In genomic region chr17:32103476-32104113, GRCh38 we compare ENCODE assay signal across 16 cellular contexts. TPM values are rescaled to one million over a fixed set of nuclear protein-coding genes. Genes with fewer than 3 reads are reported as not detected.
DNase-seq lines count a peak whose midpoint lies in the region; ATAC-seq, FAIRE-seq and TF ChIP-seq lines count a peak whose summit lies in the region.
"Had no signal": no experiment of that assay in that cellular context is flagged by ENCODE, and none has a peak within 500 bp of the region (broad histone marks: within the 10 kb centered on the region; RNA-seq: fewer than 3 reads in every experiment).

No MANE protein-coding gene starts in this region.

- no peak overlapping the region for H3K23ac ChIP-seq in H9 (ENCODE audit: insufficient read length, low read depth, low read length)

- no peak overlapping the region for H2BK20ac ChIP-seq in H9 (ENCODE audit: low read depth, low read length, poor library complexity, severe bottlenecking)

- H3K9me3 ChIP-seq in H9 (ENCODE audit: control insufficient read depth, low read depth, low read length) = no peaks in the 10 kb centered on the region
- H3K9me3 ChIP-seq in HepG2 (ENCODE audit: low read length) = no peaks in the 10 kb centered on the region
- H3K9me3 ChIP-seq: prostate gland had no signal

- H3K36me3 ChIP-seq in HepG2 (replicated peaks in 1 of 2; ENCODE audit: control insufficient read depth in 1 of 2, insufficient read depth in 2 of 2, low read length in 2 of 2) = no peaks in the 10 kb centered on the region
- H3K36me3 ChIP-seq: prostate gland had no signal

- H3K4me2 ChIP-seq in H9 (ENCODE audit: insufficient read depth, insufficient read length, low read length) (no peak overlapping the region), HepG2 (ENCODE audit: low read depth, low read length) (no peak overlapping the region)

- no peak overlapping the region for H2AK5ac ChIP-seq in H9 (ENCODE audit: insufficient read length, low read length)

- no peak overlapping the region for H4K5ac ChIP-seq in H9 (ENCODE audit: insufficient read length, low read depth, low read length)

- H3K79me1 ChIP-seq in H9 (ENCODE audit: insufficient read depth, low read depth, low read length, poor library complexity, severe bottlenecking) = no peaks in the 10 kb centered on the region

- H3K9ac ChIP-seq in H9 (ENCODE audit: extremely low read depth, insufficient read length, low read length) (no peak overlapping the region), HepG2 (ENCODE audit: insufficient read depth, low read depth, low read length) (no peak overlapping the region)

- no peak overlapping the region for H3K14ac ChIP-seq in H9 (ENCODE audit: insufficient read depth, low read length)

- no peaks in the 10 kb centered on the region for H3K9me3 Mint-ChIP-seq in activated naive CD4-positive, alpha-beta T cell treated with anti-CD3 and anti-CD28 coated beads for 36 hours
- H3K9me3 Mint-ChIP-seq in H9 (no peaks in the 10 kb centered on the region), glutamatergic neuron (ENCODE audit: unreplicated experiment) (no peaks in the 10 kb centered on the region)
- H3K9me3 Mint-ChIP-seq: brain; stimulated activated memory B cell treated with anti-CD40 and anti-IgM and Interleukin-4, amounts not matched to agents 10 μg/mL and 1 μg/mL and 100 μg/mL, for 72 hours had no signal

- peak overlapping the region; percentile 70 for H3K27ac Mint-ChIP-seq in activated naive CD4-positive, alpha-beta T cell treated with anti-CD3 and anti-CD28 coated beads for 36 hours
- H3K27ac Mint-ChIP-seq in H9 = peak overlapping the region in 2 of 3 experiments; percentile 29 to 71; a peak in 3 of 7 replicates
- no peak overlapping the region for H3K27ac Mint-ChIP-seq in glutamatergic neuron (ENCODE audit: unreplicated experiment)
- H3K27ac Mint-ChIP-seq: stimulated activated memory B cell treated with anti-CD40 and anti-IgM and Interleukin-4, amounts not matched to agents 10 μg/mL and 1 μg/mL and 100 μg/mL, for 72 hours had no signal

- H3K27ac ChIP-seq in H9 (ENCODE audit: insufficient read length, low read depth, low read length) (no peak overlapping the region), HepG2 (ENCODE audit: extremely low read length, insufficient read depth, low read length) (no peak overlapping the region)
- H3K27ac ChIP-seq: epithelial cell of prostate, prostate gland had no signal

- no peak for TF ChIP-seq POLR2A in HepG2 (IDR thresholded peaks at IDR 0.05; ENCODE audit: insufficient read depth in 1 of 2, low read depth in 2 of 2, low read length in 2 of 2)

- intact Hi-C loops in activated naive CD4-positive, alpha-beta T cell treated with anti-CD3 and anti-CD28 coated beads for 36 hours (cut with micrococcal nuclease) = no loop called here
- intact Hi-C loops in HepG2 (cut with micrococcal nuclease; ENCODE audit: unreplicated experiment) = no loop called here

- no peak overlapping the region for H2BK5ac ChIP-seq in H9 (ENCODE audit: insufficient read length, low read length)

- no peak for DNase-seq in activated naive CD4-positive, alpha-beta T cell treated with anti-CD3 and anti-CD28 coated beads for 36 hours
- no peak for DNase-seq in activated naive CD4-positive, alpha-beta T cell (lab: John Stamatoyannopoulos, UW)
- DNase-seq in H9 (no peak), dermis blood vessel endothelial cell (peak; percentile 62), renal cortical epithelial cell (ENCODE audit: low read depth) (peak; percentile 21), glutamatergic neuron (no peak), HepG2 (ENCODE audit: low spot score) (no peak)
- DNase-seq: Karpas-422; NCI-H2081 treated with DMSO at 0.1 percent for 48 hours; NK-92 treated with Interleukin-12 subunit alpha and Interleukin-12 subunit beta, amount 100 ng/mL, for 24 hours; stimulated activated CD4-positive, alpha-beta T cell treated with anti-CD3 and anti-CD28 coated beads, Interleukin-2, amount 100 ng/mL, for 24 hours had no signal

- peaks cover 9% of the 10 kb centered on the region; the same call in 1 of the 2 replicates for H3K4me1 ChIP-seq in H9 (ENCODE audit: insufficient read depth, low read length)
- H3K4me1 ChIP-seq in HepG2 (ENCODE audit: insufficient read depth, low read length) = peaks cover 12% of the 10 kb centered on the region; the same call in 1 of the 2 replicates
- H3K4me1 ChIP-seq: prostate gland had no signal

- no peak overlapping the region for H3K56ac ChIP-seq in H9 (ENCODE audit: insufficient read length, low read depth, low read length)

- no peak for FAIRE-seq in HepG2 (lab: Jason Lieb, UNC)

- no peaks in the 10 kb centered on the region for H4K20me1 ChIP-seq in H9 (ENCODE audit: control insufficient read depth, insufficient read depth, insufficient read length)
- no peaks in the 10 kb centered on the region for H4K20me1 ChIP-seq in HepG2 (ENCODE audit: insufficient read depth, low read length)

- no peaks in the 10 kb centered on the region for H3K23me2 ChIP-seq in H9 (ENCODE audit: insufficient read length, low read depth, low read length, poor library complexity, severe bottlenecking)

- no peak for ATAC-seq in HG02870 (IDR thresholded peaks at IDR 0.05; ENCODE audit: unreplicated experiment)
- no peak for ATAC-seq in HepG2
- ATAC-seq: stimulated activated memory B cell treated with anti-CD40 and anti-IgM and Interleukin-4, amounts not matched to agents 10 μg/mL and 1 μg/mL and 100 μg/mL, for 72 hours had no signal

- H3K4ac ChIP-seq in H9 (ENCODE audit: low read depth, low read length) = no peak overlapping the region

- peaks cover 41% of the 10 kb centered on the region for H3K4me1 Mint-ChIP-seq in activated naive CD4-positive, alpha-beta T cell treated with anti-CD3 and anti-CD28 coated beads for 36 hours (ENCODE audit: low read depth)
- H3K4me1 Mint-ChIP-seq in H9 (peaks cover 38 to 44% of the 10 kb centered on the region in 2 experiments), glutamatergic neuron (ENCODE audit: low read depth, unreplicated experiment) (no peaks in the 10 kb centered on the region)
- H3K4me1 Mint-ChIP-seq: stimulated activated memory B cell treated with anti-CD40 and anti-IgM and Interleukin-4, amounts not matched to agents 10 μg/mL and 1 μg/mL and 100 μg/mL, for 72 hours had no signal

- no peak overlapping the region for H2BK12ac ChIP-seq in H9 (ENCODE audit: insufficient read length, low read depth, low read length)

- no peak overlapping the region for H2BK15ac ChIP-seq in H9 (ENCODE audit: low read depth, low read length)

- TF ChIP-seq EP300 in HepG2 (IDR thresholded peaks at IDR 0.05; ENCODE audit: low read depth in 2 of 2, low read length in 2 of 2) (no peak), HepG2 (CRISPR knock-in tag; IDR thresholded peaks at IDR 0.05; ENCODE audit: borderline replicate concordance) (no peak)

- no peaks in the 10 kb centered on the region for H3K27me3 ChIP-seq in H9 (ENCODE audit: insufficient read depth, low read length)
- no peaks in the 10 kb centered on the region for H3K27me3 ChIP-seq in HepG2 (ENCODE audit: control insufficient read depth in 1 of 2, insufficient read depth in 2 of 2, low read length in 2 of 2)

- no peaks in the 10 kb centered on the region for H3K27me3 Mint-ChIP-seq in activated naive CD4-positive, alpha-beta T cell treated with anti-CD3 and anti-CD28 coated beads for 36 hours (ENCODE audit: low read depth)
- no peaks in the 10 kb centered on the region; the same call in 1 of the 2 replicates for H3K27me3 Mint-ChIP-seq in H9 (ENCODE audit: low read depth)
- H3K27me3 Mint-ChIP-seq in glutamatergic neuron (ENCODE audit: unreplicated experiment) = peaks cover 3% of the 10 kb centered on the region
- H3K27me3 Mint-ChIP-seq: brain had no signal

- BruUV-seq in HepG2 (replicated peaks; lab: Mats Ljungman, UMichigan) = no TSS peak

- no peak overlapping the region for H3K4me3 Mint-ChIP-seq in activated naive CD4-positive, alpha-beta T cell treated with anti-CD3 and anti-CD28 coated beads for 36 hours
- H3K4me3 Mint-ChIP-seq in H9 = no peak overlapping the region
- H3K4me3 Mint-ChIP-seq in glutamatergic neuron (ENCODE audit: unreplicated experiment) = no peak overlapping the region
- H3K4me3 Mint-ChIP-seq: brain; stimulated activated memory B cell treated with anti-CD40 and anti-IgM and Interleukin-4, amounts not matched to agents 10 μg/mL and 1 μg/mL and 100 μg/mL, for 72 hours had no signal

- no peaks in the 10 kb centered on the region for H3K36me3 Mint-ChIP-seq in activated naive CD4-positive, alpha-beta T cell treated with anti-CD3 and anti-CD28 coated beads for 36 hours (ENCODE audit: low read depth)
- H3K36me3 Mint-ChIP-seq in H9 (ENCODE audit: insufficient read depth in 1 of 3, low read depth in 3 of 3) = no peaks in the 10 kb centered on the region; a peak in 1 of 7 replicates
- no peaks in the 10 kb centered on the region for H3K36me3 Mint-ChIP-seq in glutamatergic neuron (ENCODE audit: unreplicated experiment)
- H3K36me3 Mint-ChIP-seq: brain; stimulated activated memory B cell treated with anti-CD40 and anti-IgM and Interleukin-4, amounts not matched to agents 10 μg/mL and 1 μg/mL and 100 μg/mL, for 72 hours had no signal

- TF ChIP-seq CTCF in H9 (conservative IDR thresholded peaks at IDR 0.05) (no peak), glutamatergic neuron (IDR thresholded peaks at IDR 0.05; ENCODE audit: partially characterized antibody, unreplicated experiment) (no peak), HepG2 (CRISPR knock-in tag; IDR thresholded peaks at IDR 0.05) (no peak)

- no peak overlapping the region for H4K8ac ChIP-seq in H9 (replicated peaks; ENCODE audit: insufficient read length, low read depth, low read length)

- H4K91ac ChIP-seq in H9 (ENCODE audit: insufficient read length, low read depth, low read length) = no peak overlapping the region

- WGBS in H9 (ENCODE audit: extremely low coverage, insufficient read length, low lambda C conversion rate) = no CpG with 5 or more reads among the region's 7 CpGs
- 82% methylated on average over 6 of the region's 7 CpGs for WGBS in HepG2 (ENCODE audit: low lambda C conversion rate)

- no peak overlapping the region for H3T11ph ChIP-seq in H9 (ENCODE audit: low read length)

- no peak for TF ChIP-seq RAD21 in HepG2 (CRISPR knock-in tag; IDR thresholded peaks at IDR 0.05)

- CTCF ChIA-PET in activated naive CD4-positive, alpha-beta T cell treated with anti-CD3 and anti-CD28 coated beads for 36 hours (lab: Charles Lee) = interaction anchor here (0.7 to 2.9 kb wide), 6 partner anchors 10 to 141 kb away, joined by 3 to 10 read pairs (median 3); partner anchors contain the start of genes LRRC37B and RHOT1
- CTCF ChIA-PET in HepG2 (lab: Yijun Ruan, JAX; ENCODE audit: low intra/inter-chr PET ratio, low total read pairs) = no interaction called here

- H2AFZ ChIP-seq in H9 (ENCODE audit: low read length) (no peak overlapping the region), HepG2 (ENCODE audit: low read length) (no peak overlapping the region)

- no peak overlapping the region for H3K18ac ChIP-seq in H9 (ENCODE audit: insufficient read length, low read depth, low read length)

- no peak overlapping the region for H3K4me3 ChIP-seq in HepG2 (replicated peaks in 1 of 3; ENCODE audit: insufficient read depth in 1 of 3, low read depth in 2 of 3, low read length in 3 of 3)
- H3K4me3 ChIP-seq: prostate gland had no signal

- H3K79me2 ChIP-seq in H9 (ENCODE audit: insufficient read depth, low read length) = no peaks in the 10 kb centered on the region
- H3K79me2 ChIP-seq in HepG2 (ENCODE audit: insufficient read depth, low read length) = no peaks in the 10 kb centered on the region

- POLR2A ChIA-PET in HepG2 (lab: Yijun Ruan, JAX) = no interaction called here

- in situ Hi-C loops in HepG2 (cut with HindIII; ENCODE audit: extremely low pct_ligation_motif_present, low pct_unique_long_range_greater_than_20kb) = no loop called here

- H2BK120ac ChIP-seq in H9 (ENCODE audit: low read depth, low read length, poor library complexity, severe bottlenecking) = no peak overlapping the region

RNA-seq across cellular contexts. Expression of gene RHOT1, which starts 38.7 kb away (rescaled TPM):
- total RNA-seq in activated naive CD4-positive, alpha-beta T cell treated with anti-CD3 and anti-CD28 coated beads for 36 hours = 10 to 100 TPM; 23.0 to 23.7 TPM
- total RNA-seq in H9 (2021) = 24.4 and 24.9 TPM in 2 replicates
- 36.8 and 40.3 TPM in 2 replicates for total RNA-seq in dermis blood vessel endothelial cell
- 30.2 and 62.3 TPM in 2 replicates for total RNA-seq in renal cortical epithelial cell
- 36.1 TPM for total RNA-seq in glutamatergic neuron (ENCODE audit: unreplicated experiment)
- total RNA-seq in HepG2 (2016; rRNA removed; fragmentation: Illumina TruSeq; extraction: Trizol) = 25.6 and 29.5 TPM in 2 replicates
- total RNA-seq in HepG2 (2016; cell fraction: cytosol; rRNA removed; fragmentation: Illumina TruSeq; extraction: Trizol; ENCODE audit: low read depth) = 16.0 and 18.5 TPM in 2 replicates
- total RNA-seq in HepG2 (2016; cell fraction: insoluble cytoplasmic fraction; rRNA removed; fragmentation: Illumina TruSeq; extraction: Trizol) = 28.1 and 32.3 TPM in 2 replicates
- total RNA-seq in HepG2 (2016; cell fraction: membrane; rRNA removed; fragmentation: Illumina TruSeq; extraction: Trizol) = 28.9 and 30.2 TPM in 2 replicates
- 26.9 and 28.2 TPM in 2 replicates for total RNA-seq in HepG2 (2016; cell fraction: nucleus; rRNA removed; fragmentation: Illumina TruSeq; extraction: Trizol)
- 32.5 and 41.5 TPM in 2 replicates for polyA plus RNA-seq in HepG2 (2011; rRNA removed)
- 18.7 and 30.4 TPM in 2 replicates for polyA plus RNA-seq in HepG2 (2011; cell fraction: cytosol; rRNA removed)
- polyA plus RNA-seq in HepG2 (2011; cell fraction: nucleus; rRNA removed) = 9.7 and 15.2 TPM in 2 replicates
- 16.7 and 20.5 TPM in 2 replicates for polyA plus RNA-seq in HepG2 (2012)
- 7.1 and 8.2 TPM in 2 replicates for polyA plus RNA-seq in HepG2 (2016; cell fraction: cytosol; fragmentation: Illumina TruSeq; extraction: Trizol; ENCODE audit: low read depth)
- 29.2 and 30.8 TPM in 2 replicates for polyA plus RNA-seq in HepG2 (2016; cell fraction: insoluble cytoplasmic fraction; fragmentation: Illumina TruSeq; extraction: Trizol; ENCODE audit: low read depth)
- polyA plus RNA-seq in HepG2 (2016; cell fraction: membrane; fragmentation: Illumina TruSeq; extraction: Trizol; ENCODE audit: low read depth) = 20.4 and 22.8 TPM in 2 replicates
- polyA plus RNA-seq in HepG2 (2016; cell fraction: nucleus; fragmentation: Illumina TruSeq; extraction: Trizol; ENCODE audit: insufficient read depth, low read depth) = 28.3 and 30.5 TPM in 2 replicates
- polyA minus RNA-seq in HepG2 (2011; rRNA and poly(A)+ RNA removed; ENCODE audit: low replicate concordance) = 19.0 and 20.1 TPM in 2 replicates
- polyA minus RNA-seq in HepG2 (2011; cell fraction: cytosol; rRNA and poly(A)+ RNA removed) = 17.0 and 19.7 TPM in 2 replicates
- polyA minus RNA-seq in HepG2 (2011; cell fraction: nucleus; rRNA and poly(A)+ RNA removed) = 48.0 and 48.5 TPM in 2 replicates

Comparison
In these comparisons a context has a peak if more than half of its experiments do, and no peak if none do; other contexts are left out.
1. DNase-seq: peak in dermis blood vessel endothelial cell (single experiment) and renal cortical epithelial cell (single experiment); none in activated naive CD4-positive, alpha-beta T cell treated with anti-CD3 and anti-CD28 coated beads for 36 hours (single experiment), activated naive CD4-positive, alpha-beta T cell (0 of 4), H9 (single experiment), glutamatergic neuron (single experiment) and HepG2 (single experiment).